Comparison of ENCODE assay signal across 31 cellular contexts in genomic region chr1:65872258-65872657, GRCh38.
"Had no signal": no experiment of that assay in that cellular context is flagged by ENCODE, and none has a peak within 500 bp of the region (broad histone marks: within the 10 kb centered on the region; RNA-seq: fewer than 3 reads in every experiment).

No MANE protein-coding gene starts in this region.

- H3K4me2 ChIP-seq: neural progenitor cell had no signal

- ATAC-seq: activated naive CD8-positive, alpha-beta T cell treated with anti-CD3 and anti-CD28 coated beads, Interleukin-2, amount 50 U/mL, for 24 hours; body of pancreas; gastrocnemius medialis; left cardiac atrium; naive thymus-derived CD4-positive, alpha-beta T cell; psoas muscle; stimulated activated naive B cell treated with anti-CD40 and anti-IgM and Interleukin-4, amounts not matched to agents 10 μg/mL and 1 μg/mL and 100 μg/mL, for 72 hours; upper lobe of right lung; WTC11 had no signal

- H3K9me3 Mint-ChIP-seq: activated CD4-positive, alpha-beta memory T cell treated with anti-CD3 and anti-CD28 coated beads, Interleukin-2, amount 10 ng/mL, durations not matched to agents 7 days and 5 days; activated CD4-positive, alpha-beta T cell treated with anti-CD3 and anti-CD28 coated beads, Interleukin-2, amount 10 ng/mL, durations not matched to agents 7 days and 5 days; activated naive CD4-positive, alpha-beta T cell treated with anti-CD3 and anti-CD28 coated beads, Interleukin-2, amount 50 U/mL, for 24 hours; memory B cell had no signal

- H3K9me3 ChIP-seq: body of pancreas, colonic mucosa, gastrocnemius medialis, psoas muscle, sigmoid colon, thyroid gland, upper lobe of right lung had no signal

- H3K4me3 ChIP-seq: body of pancreas, colonic mucosa, gastrocnemius medialis, neural progenitor cell, psoas muscle, sigmoid colon, stomach, thyroid gland, upper lobe of right lung had no signal

- H3K79me2 ChIP-seq: parathyroid adenoma had no signal

- H3K4me1 Mint-ChIP-seq: activated CD4-positive, alpha-beta T cell treated with anti-CD3 and anti-CD28 coated beads, Interleukin-2, amount 10 ng/mL, durations not matched to agents 7 days and 5 days; activated naive CD4-positive, alpha-beta T cell treated with anti-CD3 and anti-CD28 coated beads, Interleukin-2, amount 50 U/mL, for 24 hours; activated naive CD8-positive, alpha-beta T cell treated with anti-CD3 and anti-CD28 coated beads, Interleukin-2, amount 50 U/mL, for 24 hours; memory B cell; stimulated activated naive B cell treated with anti-CD40 and anti-IgM and Interleukin-4, amounts not matched to agents 10 μg/mL and 1 μg/mL and 100 μg/mL, for 72 hours; WTC11 had no signal

- H3K27ac Mint-ChIP-seq: activated CD4-positive, alpha-beta memory T cell treated with anti-CD3 and anti-CD28 coated beads, Interleukin-2, amount 10 ng/mL, durations not matched to agents 7 days and 5 days; activated CD4-positive, alpha-beta T cell treated with anti-CD3 and anti-CD28 coated beads, Interleukin-2, amount 10 ng/mL, durations not matched to agents 7 days and 5 days; activated naive CD4-positive, alpha-beta T cell treated with anti-CD3 and anti-CD28 coated beads, Interleukin-2, amount 50 U/mL, for 24 hours; activated naive CD8-positive, alpha-beta T cell treated with anti-CD3 and anti-CD28 coated beads, Interleukin-2, amount 50 U/mL, for 24 hours; activated T-cell treated with anti-CD3 and anti-CD28 coated beads, Interleukin-2, amount 50 U/mL, for 24 hours; memory B cell; naive thymus-derived CD4-positive, alpha-beta T cell; neural progenitor cell; stimulated activated naive B cell treated with anti-CD40 and anti-IgM and Interleukin-4, amounts not matched to agents 10 μg/mL and 1 μg/mL and 100 μg/mL, for 72 hours; WTC11 had no signal

- H3K36me3 Mint-ChIP-seq: activated naive CD4-positive, alpha-beta T cell treated with anti-CD3 and anti-CD28 coated beads, Interleukin-2, amount 50 U/mL, for 24 hours; memory B cell; naive thymus-derived CD4-positive, alpha-beta T cell; neural progenitor cell; stimulated activated naive B cell treated with anti-CD40 and anti-IgM and Interleukin-4, amounts not matched to agents 10 μg/mL and 1 μg/mL and 100 μg/mL, for 72 hours; WTC11 had no signal

- H3K27me3 Mint-ChIP-seq: activated naive CD4-positive, alpha-beta T cell treated with anti-CD3 and anti-CD28 coated beads, Interleukin-2, amount 50 U/mL, for 24 hours; activated naive CD8-positive, alpha-beta T cell treated with anti-CD3 and anti-CD28 coated beads, Interleukin-2, amount 50 U/mL, for 24 hours; memory B cell; stimulated activated naive B cell treated with anti-CD40 and anti-IgM and Interleukin-4, amounts not matched to agents 10 μg/mL and 1 μg/mL and 100 μg/mL, for 72 hours had no signal

- H2AFZ ChIP-seq: neural progenitor cell, parathyroid adenoma had no signal

- H3K27ac ChIP-seq: body of pancreas, colonic mucosa, gastrocnemius medialis, neural progenitor cell, parathyroid adenoma, psoas muscle, sigmoid colon, stomach, thyroid gland, upper lobe of right lung had no signal

- FAIRE-seq: islet of Langerhans, small intestine had no signal

- H3K4me1 ChIP-seq: body of pancreas, colonic mucosa, gastrocnemius medialis, neural progenitor cell, parathyroid adenoma, psoas muscle, sigmoid colon, stomach, thyroid gland, upper lobe of right lung had no signal

- H3K4me3 Mint-ChIP-seq: activated CD4-positive, alpha-beta memory T cell treated with anti-CD3 and anti-CD28 coated beads, Interleukin-2, amount 10 ng/mL, durations not matched to agents 7 days and 5 days; activated CD4-positive, alpha-beta T cell treated with anti-CD3 and anti-CD28 coated beads, Interleukin-2, amount 10 ng/mL, durations not matched to agents 7 days and 5 days; activated naive CD4-positive, alpha-beta T cell treated with anti-CD3 and anti-CD28 coated beads, Interleukin-2, amount 50 U/mL, for 24 hours; activated naive CD8-positive, alpha-beta T cell treated with anti-CD3 and anti-CD28 coated beads, Interleukin-2, amount 50 U/mL, for 24 hours; activated T-cell treated with anti-CD3 and anti-CD28 coated beads, Interleukin-2, amount 50 U/mL, for 24 hours; memory B cell; naive thymus-derived CD4-positive, alpha-beta T cell; neural progenitor cell; stimulated activated naive B cell treated with anti-CD40 and anti-IgM and Interleukin-4, amounts not matched to agents 10 μg/mL and 1 μg/mL and 100 μg/mL, for 72 hours; WTC11 had no signal

- DNase-seq: activated CD4-positive, alpha-beta memory T cell treated with anti-CD3 and anti-CD28 coated beads, Interleukin-2, amount 10 ng/mL, durations not matched to agents 7 days and 5 days; activated CD4-positive, alpha-beta T cell treated with anti-CD3 and anti-CD28 coated beads for 1 hour; activated CD4-positive, alpha-beta T cell treated with anti-CD3 and anti-CD28 coated beads, Interleukin-2, amount 10 ng/mL, durations not matched to agents 7 days and 5 days; activated CD8-positive, alpha-beta memory T cell treated with anti-CD3 and anti-CD28 coated beads, Interleukin-2, amount 50 U/mL, for 48 hours; activated naive CD8-positive, alpha-beta T cell treated with anti-CD3 and anti-CD28 coated beads, Interleukin-2, amount 50 U/mL, for 24 hours; activated T-cell treated with anti-CD3 and anti-CD28 coated beads, Interleukin-2, amount 50 U/mL, for 24 hours; amygdala; body of pancreas; cerebellar nuclear complex; colonic mucosa; effector CD8-positive, alpha-beta T cell; gastrocnemius medialis; glutamatergic neuron; left cardiac atrium; midbrain; naive thymus-derived CD4-positive, alpha-beta T cell; occipital lobe; psoas muscle; sigmoid colon; small intestine; stimulated activated CD4-positive, alpha-beta T cell treated with anti-CD3 and anti-CD28 coated beads, Interleukin-1b, Interleukin-23, amount 100 ng/mL, for 48 hours; stimulated activated naive B cell treated with anti-CD40 and anti-IgM and Interleukin-4, amounts not matched to agents 10 μg/mL and 1 μg/mL and 100 μg/mL, for 72 hours; stomach; thyroid gland; upper lobe of right lung had no signal

- H3K9ac ChIP-seq: neural progenitor cell, parathyroid adenoma had no signal

- H3K36me3 ChIP-seq: colonic mucosa, gastrocnemius medialis, neural progenitor cell, sigmoid colon, stomach, thyroid gland, upper lobe of right lung had no signal

- H3K27me3 ChIP-seq: body of pancreas, colonic mucosa, gastrocnemius medialis, sigmoid colon, stomach, thyroid gland, upper lobe of right lung had no signal
